In genomic region chr12:53738834-53739284, GRCh38 we compare ENCODE assay signal across 1 cellular context.
A peak's percentile ranks its signal among the peaks of the same experiment; 100 is the strongest.
TF ChIP-seq lines count a peak whose summit lies in the region.

No MANE protein-coding gene starts in this region.

TF ChIP-seq in HEK293, 187 proteins besides CTCF, POLR2A, EP300 and RAD21 (continued from another document):
- TF ChIP-seq, protein P1, sequence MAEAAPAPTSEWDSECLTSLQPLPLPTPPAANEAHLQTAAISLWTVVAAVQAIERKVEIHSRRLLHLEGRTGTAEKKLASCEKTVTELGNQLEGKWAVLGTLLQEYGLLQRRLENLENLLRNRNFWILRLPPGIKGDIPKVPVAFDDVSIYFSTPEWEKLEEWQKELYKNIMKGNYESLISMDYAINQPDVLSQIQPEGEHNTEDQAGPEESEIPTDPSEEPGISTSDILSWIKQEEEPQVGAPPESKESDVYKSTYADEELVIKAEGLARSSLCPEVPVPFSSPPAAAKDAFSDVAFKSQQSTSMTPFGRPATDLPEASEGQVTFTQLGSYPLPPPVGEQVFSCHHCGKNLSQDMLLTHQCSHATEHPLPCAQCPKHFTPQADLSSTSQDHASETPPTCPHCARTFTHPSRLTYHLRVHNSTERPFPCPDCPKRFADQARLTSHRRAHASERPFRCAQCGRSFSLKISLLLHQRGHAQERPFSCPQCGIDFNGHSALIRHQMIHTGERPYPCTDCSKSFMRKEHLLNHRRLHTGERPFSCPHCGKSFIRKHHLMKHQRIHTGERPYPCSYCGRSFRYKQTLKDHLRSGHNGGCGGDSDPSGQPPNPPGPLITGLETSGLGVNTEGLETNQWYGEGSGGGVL (tag by site-specific recombination; IDR thresholded peaks at IDR 0.05): peak; percentile 37
- 0 out of 2 replicates have a peak, but pooled peaks have one; percentile 7 for TF ChIP-seq PATZ1 (tag by site-specific recombination; IDR thresholded peaks at IDR 0.05)
- peak; percentile 41; the same call in 1 of the 2 replicates for TF ChIP-seq SP3 (tag by site-specific recombination; IDR thresholded peaks at IDR 0.05)
- TF ChIP-seq, protein P2, sequence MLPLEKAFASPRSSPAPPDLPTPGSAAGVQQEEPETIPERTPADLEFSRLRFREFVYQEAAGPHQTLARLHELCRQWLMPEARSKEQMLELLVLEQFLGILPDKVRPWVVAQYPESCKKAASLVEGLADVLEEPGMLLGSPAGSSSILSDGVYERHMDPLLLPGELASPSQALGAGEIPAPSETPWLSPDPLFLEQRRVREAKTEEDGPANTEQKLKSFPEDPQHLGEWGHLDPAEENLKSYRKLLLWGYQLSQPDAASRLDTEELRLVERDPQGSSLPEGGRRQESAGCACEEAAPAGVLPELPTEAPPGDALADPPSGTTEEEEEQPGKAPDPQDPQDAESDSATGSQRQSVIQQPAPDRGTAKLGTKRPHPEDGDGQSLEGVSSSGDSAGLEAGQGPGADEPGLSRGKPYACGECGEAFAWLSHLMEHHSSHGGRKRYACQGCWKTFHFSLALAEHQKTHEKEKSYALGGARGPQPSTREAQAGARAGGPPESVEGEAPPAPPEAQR (tag by site-specific recombination; IDR thresholded peaks at IDR 0.05): no peak
- TF ChIP-seq EGR2 (tag by site-specific recombination; IDR thresholded peaks at IDR 0.05; ENCODE audit: low read depth): peak; percentile 78
- peak; percentile 82 for TF ChIP-seq ZNF366 (tag by site-specific recombination; conservative IDR thresholded peaks at IDR 0.05)
- TF ChIP-seq ZFHX2 (tag by site-specific recombination; conservative IDR thresholded peaks at IDR 0.05): peak; percentile 84
- TF ChIP-seq OVOL3 (tag by site-specific recombination; IDR thresholded peaks at IDR 0.05): no peak
- peak; percentile 79 for TF ChIP-seq KLF9 (tag by site-specific recombination; IDR thresholded peaks at IDR 0.05; ENCODE audit: low read depth)
- peak; percentile 36; the same call in 1 of the 2 replicates for TF ChIP-seq ZNF701 (tag by site-specific recombination; IDR thresholded peaks at IDR 0.05)
- peak; percentile 53 for TF ChIP-seq SP2 (tag by site-specific recombination; IDR thresholded peaks at IDR 0.05)
TF ChIP-seq in HEK293: peak in this region for 11.
